ENCODE assay signal across 10 cellular contexts in genomic region chr9:127614961-127615360, GRCh38.
"Had no signal": no experiment of that assay in that cellular context is flagged by ENCODE, and none has a peak within 500 bp of the region (broad histone marks: within the 10 kb centered on the region; RNA-seq: fewer than 3 reads in every experiment).

No MANE protein-coding gene starts in this region.

- FAIRE-seq: pancreas had no signal

- H3K4me3 ChIP-seq: neural progenitor cell, pancreas, skin epidermis, tibial artery had no signal

- DNase-seq: activated CD4-positive, alpha-beta T cell treated with anti-CD3 and anti-CD28 coated beads for 4 hours; activated CD8-positive, alpha-beta memory T cell treated with anti-CD3 and anti-CD28 coated beads, Interleukin-2, amount 50 U/mL, for 48 hours; activated CD8-positive, alpha-beta T cell treated with anti-CD3 and anti-CD28 coated beads, Interleukin-2, amount 10 ng/mL, durations not matched to agents 7 days and 5 days; activated naive CD4-positive, alpha-beta T cell treated with Interleukin-2 at 50 U/mL for 16 hours; activated naive CD8-positive, alpha-beta T cell treated with anti-CD3 and anti-CD28 coated beads, Interleukin-2, amount 50 U/mL, for 24 hours; hippocampal formation; pancreas; tibial artery had no signal

- H3K9ac ChIP-seq: neural progenitor cell had no signal

- H3K27me3 ChIP-seq: pancreas, tibial artery had no signal

- H2AFZ ChIP-seq: neural progenitor cell had no signal

- H3K9me3 ChIP-seq: pancreas, tibial artery had no signal

- H3K27ac ChIP-seq: neural progenitor cell, pancreas had no signal

- ATAC-seq: activated CD8-positive, alpha-beta T cell treated with anti-CD3 and anti-CD28 coated beads, Interleukin-2, amount 10 ng/mL, durations not matched to agents 7 days and 5 days; activated naive CD8-positive, alpha-beta T cell treated with anti-CD3 and anti-CD28 coated beads, Interleukin-2, amount 50 U/mL, for 24 hours; pancreas had no signal

- H3K36me3 ChIP-seq: neural progenitor cell, pancreas, tibial artery had no signal
